In the genomic region with DNA sequence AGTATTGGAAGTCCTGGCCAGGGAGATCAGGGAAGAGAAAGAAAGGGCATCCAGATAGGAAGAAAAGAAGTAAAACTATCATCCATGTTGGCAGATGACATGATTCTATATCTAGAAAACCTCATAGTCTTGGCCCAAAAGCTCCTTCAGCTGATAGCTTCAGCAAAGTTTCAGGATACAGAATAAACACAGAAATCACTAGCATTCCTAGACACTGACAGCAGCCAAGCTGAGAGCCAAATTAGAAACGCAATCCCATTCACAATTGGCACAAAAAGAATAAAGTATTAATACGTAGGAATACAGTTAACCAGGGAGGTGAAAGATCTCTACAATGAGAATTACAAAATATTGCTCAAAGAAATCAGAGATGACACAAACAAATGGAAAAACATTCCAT, we compare ENCODE assay signal across 1 cellular context.
TF ChIP-seq lines count a peak whose summit lies in the region.

No MANE protein-coding gene starts in this region.

TF ChIP-seq in GM23338, 12 proteins besides CTCF, POLR2A, EP300 and RAD21 (continued from another document):
- TF ChIP-seq, protein P1, sequence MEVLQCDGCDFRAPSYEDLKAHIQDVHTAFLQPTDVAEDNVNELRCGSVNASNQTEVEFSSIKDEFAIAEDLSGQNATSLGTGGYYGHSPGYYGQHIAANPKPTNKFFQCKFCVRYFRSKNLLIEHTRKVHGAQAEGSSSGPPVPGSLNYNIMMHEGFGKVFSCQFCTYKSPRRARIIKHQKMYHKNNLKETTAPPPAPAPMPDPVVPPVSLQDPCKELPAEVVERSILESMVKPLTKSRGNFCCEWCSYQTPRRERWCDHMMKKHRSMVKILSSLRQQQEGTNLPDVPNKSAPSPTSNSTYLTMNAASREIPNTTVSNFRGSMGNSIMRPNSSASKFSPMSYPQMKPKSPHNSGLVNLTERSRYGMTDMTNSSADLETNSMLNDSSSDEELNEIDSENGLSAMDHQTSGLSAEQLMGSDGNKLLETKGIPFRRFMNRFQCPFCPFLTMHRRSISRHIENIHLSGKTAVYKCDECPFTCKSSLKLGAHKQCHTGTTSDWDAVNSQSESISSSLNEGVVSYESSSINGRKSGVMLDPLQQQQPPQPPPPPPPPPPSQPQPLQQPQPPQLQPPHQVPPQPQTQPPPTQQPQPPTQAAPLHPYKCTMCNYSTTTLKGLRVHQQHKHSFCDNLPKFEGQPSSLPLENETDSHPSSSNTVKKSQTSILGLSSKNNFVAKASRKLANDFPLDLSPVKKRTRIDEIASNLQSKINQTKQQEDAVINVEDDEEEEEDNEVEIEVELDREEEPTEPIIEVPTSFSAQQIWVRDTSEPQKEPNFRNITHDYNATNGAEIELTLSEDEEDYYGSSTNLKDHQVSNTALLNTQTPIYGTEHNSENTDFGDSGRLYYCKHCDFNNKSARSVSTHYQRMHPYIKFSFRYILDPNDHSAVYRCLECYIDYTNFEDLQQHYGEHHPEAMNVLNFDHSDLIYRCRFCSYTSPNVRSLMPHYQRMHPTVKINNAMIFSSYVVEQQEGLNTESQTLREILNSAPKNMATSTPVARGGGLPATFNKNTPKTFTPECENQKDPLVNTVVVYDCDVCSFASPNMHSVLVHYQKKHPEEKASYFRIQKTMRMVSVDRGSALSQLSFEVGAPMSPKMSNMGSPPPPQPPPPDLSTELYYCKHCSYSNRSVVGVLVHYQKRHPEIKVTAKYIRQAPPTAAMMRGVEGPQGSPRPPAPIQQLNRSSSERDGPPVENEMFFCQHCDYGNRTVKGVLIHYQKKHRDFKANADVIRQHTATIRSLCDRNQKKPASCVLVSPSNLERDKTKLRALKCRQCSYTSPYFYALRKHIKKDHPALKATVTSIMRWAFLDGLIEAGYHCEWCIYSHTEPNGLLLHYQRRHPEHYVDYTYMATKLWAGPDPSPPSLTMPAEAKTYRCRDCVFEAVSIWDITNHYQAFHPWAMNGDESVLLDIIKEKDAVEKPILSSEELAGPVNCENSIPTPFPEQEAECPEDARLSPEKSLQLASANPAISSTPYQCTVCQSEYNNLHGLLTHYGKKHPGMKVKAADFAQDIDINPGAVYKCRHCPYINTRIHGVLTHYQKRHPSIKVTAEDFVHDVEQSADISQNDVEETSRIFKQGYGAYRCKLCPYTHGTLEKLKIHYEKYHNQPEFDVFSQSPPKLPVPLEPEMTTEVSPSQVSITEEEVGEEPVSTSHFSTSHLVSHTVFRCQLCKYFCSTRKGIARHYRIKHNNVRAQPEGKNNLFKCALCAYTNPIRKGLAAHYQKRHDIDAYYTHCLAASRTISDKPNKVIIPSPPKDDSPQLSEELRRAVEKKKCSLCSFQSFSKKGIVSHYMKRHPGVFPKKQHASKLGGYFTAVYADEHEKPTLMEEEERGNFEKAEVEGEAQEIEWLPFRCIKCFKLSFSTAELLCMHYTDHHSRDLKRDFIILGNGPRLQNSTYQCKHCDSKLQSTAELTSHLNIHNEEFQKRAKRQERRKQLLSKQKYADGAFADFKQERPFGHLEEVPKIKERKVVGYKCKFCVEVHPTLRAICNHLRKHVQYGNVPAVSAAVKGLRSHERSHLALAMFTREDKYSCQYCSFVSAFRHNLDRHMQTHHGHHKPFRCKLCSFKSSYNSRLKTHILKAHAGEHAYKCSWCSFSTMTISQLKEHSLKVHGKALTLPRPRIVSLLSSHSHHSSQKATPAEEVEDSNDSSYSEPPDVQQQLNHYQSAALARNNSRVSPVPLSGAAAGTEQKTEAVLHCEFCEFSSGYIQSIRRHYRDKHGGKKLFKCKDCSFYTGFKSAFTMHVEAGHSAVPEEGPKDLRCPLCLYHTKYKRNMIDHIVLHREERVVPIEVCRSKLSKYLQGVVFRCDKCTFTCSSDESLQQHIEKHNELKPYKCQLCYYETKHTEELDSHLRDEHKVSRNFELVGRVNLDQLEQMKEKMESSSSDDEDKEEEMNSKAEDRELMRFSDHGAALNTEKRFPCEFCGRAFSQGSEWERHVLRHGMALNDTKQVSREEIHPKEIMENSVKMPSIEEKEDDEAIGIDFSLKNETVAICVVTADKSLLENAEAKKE (CRISPR knock-in tag; IDR thresholded peaks at IDR 0.05) = no peak
- TF ChIP-seq, protein P2, sequence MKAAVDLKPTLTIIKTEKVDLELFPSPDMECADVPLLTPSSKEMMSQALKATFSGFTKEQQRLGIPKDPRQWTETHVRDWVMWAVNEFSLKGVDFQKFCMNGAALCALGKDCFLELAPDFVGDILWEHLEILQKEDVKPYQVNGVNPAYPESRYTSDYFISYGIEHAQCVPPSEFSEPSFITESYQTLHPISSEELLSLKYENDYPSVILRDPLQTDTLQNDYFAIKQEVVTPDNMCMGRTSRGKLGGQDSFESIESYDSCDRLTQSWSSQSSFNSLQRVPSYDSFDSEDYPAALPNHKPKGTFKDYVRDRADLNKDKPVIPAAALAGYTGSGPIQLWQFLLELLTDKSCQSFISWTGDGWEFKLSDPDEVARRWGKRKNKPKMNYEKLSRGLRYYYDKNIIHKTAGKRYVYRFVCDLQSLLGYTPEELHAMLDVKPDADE (IDR thresholded peaks at IDR 0.05) = no peak
- TF ChIP-seq STAT1 (IDR thresholded peaks at IDR 0.05; ENCODE audit: unreplicated experiment) = no peak
- TF ChIP-seq EZH2phosphoT487 (IDR thresholded peaks at IDR 0.05; ENCODE audit: unreplicated experiment) = no peak
- TF ChIP-seq EZH2 (IDR thresholded peaks at IDR 0.05; ENCODE audit: low read depth, unreplicated experiment) = no peak
- TF ChIP-seq POLR2AphosphoS5 (IDR thresholded peaks at IDR 0.05; ENCODE audit: low read depth) = no peak
- no peak for TF ChIP-seq NANOG (IDR thresholded peaks at IDR 0.05; ENCODE audit: borderline replicate concordance)
- TF ChIP-seq, protein P3, sequence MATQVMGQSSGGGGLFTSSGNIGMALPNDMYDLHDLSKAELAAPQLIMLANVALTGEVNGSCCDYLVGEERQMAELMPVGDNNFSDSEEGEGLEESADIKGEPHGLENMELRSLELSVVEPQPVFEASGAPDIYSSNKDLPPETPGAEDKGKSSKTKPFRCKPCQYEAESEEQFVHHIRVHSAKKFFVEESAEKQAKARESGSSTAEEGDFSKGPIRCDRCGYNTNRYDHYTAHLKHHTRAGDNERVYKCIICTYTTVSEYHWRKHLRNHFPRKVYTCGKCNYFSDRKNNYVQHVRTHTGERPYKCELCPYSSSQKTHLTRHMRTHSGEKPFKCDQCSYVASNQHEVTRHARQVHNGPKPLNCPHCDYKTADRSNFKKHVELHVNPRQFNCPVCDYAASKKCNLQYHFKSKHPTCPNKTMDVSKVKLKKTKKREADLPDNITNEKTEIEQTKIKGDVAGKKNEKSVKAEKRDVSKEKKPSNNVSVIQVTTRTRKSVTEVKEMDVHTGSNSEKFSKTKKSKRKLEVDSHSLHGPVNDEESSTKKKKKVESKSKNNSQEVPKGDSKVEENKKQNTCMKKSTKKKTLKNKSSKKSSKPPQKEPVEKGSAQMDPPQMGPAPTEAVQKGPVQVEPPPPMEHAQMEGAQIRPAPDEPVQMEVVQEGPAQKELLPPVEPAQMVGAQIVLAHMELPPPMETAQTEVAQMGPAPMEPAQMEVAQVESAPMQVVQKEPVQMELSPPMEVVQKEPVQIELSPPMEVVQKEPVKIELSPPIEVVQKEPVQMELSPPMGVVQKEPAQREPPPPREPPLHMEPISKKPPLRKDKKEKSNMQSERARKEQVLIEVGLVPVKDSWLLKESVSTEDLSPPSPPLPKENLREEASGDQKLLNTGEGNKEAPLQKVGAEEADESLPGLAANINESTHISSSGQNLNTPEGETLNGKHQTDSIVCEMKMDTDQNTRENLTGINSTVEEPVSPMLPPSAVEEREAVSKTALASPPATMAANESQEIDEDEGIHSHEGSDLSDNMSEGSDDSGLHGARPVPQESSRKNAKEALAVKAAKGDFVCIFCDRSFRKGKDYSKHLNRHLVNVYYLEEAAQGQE (IDR thresholded peaks at IDR 0.05; ENCODE audit: unreplicated experiment) = no peak
- TF ChIP-seq CREB1 (CRISPR knock-in tag; IDR thresholded peaks at IDR 0.05; ENCODE audit: low read depth) = no peak
TF ChIP-seq in GM23338: peak in this region for 0.
